ENCODE assay signal across 14 cellular contexts in genomic region chr5:143596500-143596820, GRCh38.
A peak's percentile ranks its signal among the peaks of the same experiment; 100 is the strongest.
DNase-seq lines count a peak whose midpoint lies in the region; ATAC-seq, FAIRE-seq and TF ChIP-seq lines count a peak whose summit lies in the region.
"Had no signal": no experiment of that assay in that cellular context is flagged by ENCODE, and none has a peak within 500 bp of the region (broad histone marks: within the 10 kb centered on the region; RNA-seq: fewer than 3 reads in every experiment).

No MANE protein-coding gene starts in this region.

- TF ChIP-seq CTCF in 22Rv1 (IDR thresholded peaks at IDR 0.05) = no peak
- TF ChIP-seq CTCF in DOHH2 (IDR thresholded peaks at IDR 0.05; ENCODE audit: low read depth, low read length, poor library complexity, severe bottlenecking) = no peak
- no peak for TF ChIP-seq CTCF in PC-9 (conservative IDR thresholded peaks at IDR 0.05)
- no peak for TF ChIP-seq CTCF in foreskin keratinocyte (conservative IDR thresholded peaks at IDR 0.05)

- H4K20me1 ChIP-seq in DOHH2 (ENCODE audit: control insufficient read depth, insufficient read depth, low read depth, low read length) = no peaks in the 10 kb centered on the region
- no peaks in the 10 kb centered on the region for H4K20me1 ChIP-seq in PC-9 (ENCODE audit: insufficient read depth)

- peaks cover 0 to 20% (median under 1%) of the 10 kb centered on the region in 4 donors for H3K4me1 Mint-ChIP-seq in naive thymus-derived CD8-positive, alpha-beta T cell

- TSS peak; percentile 66 for BruUV-seq in PC-9 (replicated peaks; lab: Mats Ljungman, UMichigan)

- no peak overlapping the region for H3K27ac Mint-ChIP-seq in naive thymus-derived CD8-positive, alpha-beta T cell
- H3K27ac Mint-ChIP-seq: CD4-positive, alpha-beta memory T cell had no signal

- DNase-seq in PC-9 = no peak
- DNase-seq in foreskin keratinocyte = no peak
- no peak for DNase-seq in RCC 7860 (ENCODE audit: low spot score)
- no peak for DNase-seq in naive thymus-derived CD8-positive, alpha-beta T cell
- DNase-seq in superior temporal gyrus (ENCODE audit: extremely low spot score) = no peak
- DNase-seq: CD4-positive, alpha-beta memory T cell; Kasumi-1; NCI-H1417 treated with DMSO at 0.1 percent for 48 hours; NCI-H2029 treated with DMSO at 0.1 percent for 48 hours; NCI-H510A treated with DMSO at 0.1 percent for 48 hours had no signal

- peak overlapping the region; percentile 85; the same call in 1 of the 2 replicates for H3K4me2 ChIP-seq in DOHH2 (ENCODE audit: low read length)
- peak overlapping the region; percentile 62 for H3K4me2 ChIP-seq in PC-9

- peaks cover 0 to 10% (median 0%) of the 10 kb centered on the region in 9 donors for H3K9me3 Mint-ChIP-seq in naive thymus-derived CD8-positive, alpha-beta T cell

- peak overlapping the region; percentile 55; the same call in 1 of the 2 replicates for H3K27ac ChIP-seq in 22Rv1
- H3K27ac ChIP-seq in DOHH2 (ENCODE audit: low read depth, low read length) = no peak overlapping the region
- H3K27ac ChIP-seq in PC-9 = peak overlapping the region; percentile 97
- peak overlapping the region; percentile 40 for H3K27ac ChIP-seq in foreskin keratinocyte
- H3K27ac ChIP-seq: RWPE1 had no signal

- H3K9me3 ChIP-seq in DOHH2 (ENCODE audit: control insufficient read depth, insufficient read depth, low read length) = peaks cover 8% of the 10 kb centered on the region
- no peaks in the 10 kb centered on the region for H3K9me3 ChIP-seq in PC-9 (ENCODE audit: insufficient read depth, low read depth)

- H3K27me3 ChIP-seq in DOHH2 (ENCODE audit: control insufficient read depth, low read length) (no peaks in the 10 kb centered on the region), PC-9 (ENCODE audit: insufficient read depth, low read depth) (no peaks in the 10 kb centered on the region), foreskin keratinocyte (no peaks in the 10 kb centered on the region)

- H3K79me2 ChIP-seq in DOHH2 (ENCODE audit: control insufficient read depth, low read length) = 0 out of 2 replicates have a peak, but pooled peaks cover 3% of the 10 kb centered on the region
- no peaks in the 10 kb centered on the region for H3K79me2 ChIP-seq in PC-9 (ENCODE audit: low read depth)

- intact Hi-C loops in PC-9 (cut with micrococcal nuclease; ENCODE audit: unreplicated experiment) = loop anchor here (1.0 to 5.0 kb wide), 6 partner anchors 32 to 372 kb away; no protein-coding TSS in a partner anchor

- peaks cover 19% of the 10 kb centered on the region for H3F3A ChIP-seq in DOHH2 (ENCODE audit: control insufficient read depth, insufficient read depth)
- peaks cover 23% of the 10 kb centered on the region for H3F3A ChIP-seq in PC-9 (ENCODE audit: insufficient read depth, low read depth)

- H3K36me3 ChIP-seq in DOHH2 (ENCODE audit: control insufficient read depth, low read length) (peaks cover 4% of the 10 kb centered on the region; the same call in 1 of the 2 replicates), PC-9 (ENCODE audit: low read depth) (no peaks in the 10 kb centered on the region)

- no peaks in the 10 kb centered on the region for H3K36me3 Mint-ChIP-seq in naive thymus-derived CD8-positive, alpha-beta T cell
- H3K36me3 Mint-ChIP-seq: CD4-positive, alpha-beta memory T cell had no signal

- H3K9me2 ChIP-seq in DOHH2 (replicated peaks; ENCODE audit: control insufficient read depth, low read length) = no peaks in the 10 kb centered on the region
- no peaks in the 10 kb centered on the region for H3K9me2 ChIP-seq in PC-9 (ENCODE audit: insufficient read depth)

- H3K4me1 ChIP-seq in DOHH2 (ENCODE audit: control insufficient read depth, low read length) (peaks cover 51% of the 10 kb centered on the region), PC-9 (replicated peaks; ENCODE audit: insufficient read depth) (peaks cover 29% of the 10 kb centered on the region), foreskin keratinocyte (no peaks in the 10 kb centered on the region)

- ATAC-seq in foreskin keratinocyte (no peak), HG02571 (IDR thresholded peaks at IDR 0.05; ENCODE audit: unreplicated experiment) (no peak)
- ATAC-seq in naive thymus-derived CD8-positive, alpha-beta T cell = no peak

- H3K4me3 ChIP-seq in DOHH2 (ENCODE audit: low read length) = 0 out of 2 replicates have a peak overlapping the region, but pooled peaks have one; percentile 68
- no peak overlapping the region for H3K4me3 ChIP-seq in PC-9

- CTCF ChIA-PET in PC-9 (lab: Charles Lee) = no interaction called here

- H3K4me3 Mint-ChIP-seq in naive thymus-derived CD8-positive, alpha-beta T cell = no peak overlapping the region
- H3K4me3 Mint-ChIP-seq: CD4-positive, alpha-beta memory T cell had no signal

- no peaks in the 10 kb centered on the region for H3K27me3 Mint-ChIP-seq in naive thymus-derived CD8-positive, alpha-beta T cell
- H3K27me3 Mint-ChIP-seq: CD4-positive, alpha-beta memory T cell had no signal

- POLR2A ChIA-PET in PC-9 (lab: Charles Lee; ENCODE audit: unreplicated experiment) = no interaction called here
- POLR2A ChIA-PET in naive thymus-derived CD8-positive, alpha-beta T cell (lab: Charles Lee) = no interaction called here

- FAIRE-seq in RCC 7860 (lab: Jason Lieb, UNC) = no peak

- H2AFZ ChIP-seq in PC-9 = no peak overlapping the region
